ENCODE assay signal across 25 cellular contexts in the genomic region with DNA sequence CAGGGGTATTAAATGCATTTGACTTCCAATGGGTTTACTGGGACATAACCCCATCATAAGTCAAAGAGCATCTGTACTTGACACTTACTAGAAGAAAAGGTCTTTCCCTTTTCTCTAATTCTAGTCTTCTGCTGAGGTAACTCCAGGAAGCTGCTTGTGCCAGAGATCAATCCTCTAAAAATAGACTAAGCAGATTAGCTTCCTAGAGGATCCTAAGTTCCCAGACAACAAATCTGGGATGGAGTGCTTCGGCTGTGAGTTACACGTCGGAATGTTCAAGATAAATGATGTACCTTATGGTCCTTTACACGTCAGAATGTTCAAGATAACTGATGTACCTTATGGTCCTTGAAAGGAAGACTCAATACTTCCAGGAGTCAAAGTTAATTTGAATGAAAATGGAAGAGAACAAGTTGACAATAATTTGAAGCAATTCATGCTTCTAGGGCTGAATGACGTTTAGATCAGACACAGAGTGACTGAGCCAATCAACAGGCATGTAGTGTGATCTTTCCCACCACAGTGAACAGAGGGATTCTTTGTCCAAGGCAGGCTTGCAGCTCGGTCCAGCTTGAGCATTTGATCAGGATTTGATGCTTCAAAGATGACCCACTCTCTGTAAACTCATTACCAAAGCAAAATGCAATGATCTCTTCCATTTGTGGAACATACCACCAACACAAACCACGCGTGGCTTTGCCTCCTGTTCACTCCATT.
A peak's percentile ranks its signal among the peaks of the same experiment; 100 is the strongest.
DNase-seq lines count a peak whose midpoint lies in the region; ATAC-seq, FAIRE-seq and TF ChIP-seq lines count a peak whose summit lies in the region.
"Had no signal": no experiment of that assay in that cellular context is flagged by ENCODE, and none has a peak within 500 bp of the region (broad histone marks: within the 10 kb centered on the region; RNA-seq: fewer than 3 reads in every experiment).

No MANE protein-coding gene starts in this region.

- H3K27me3 ChIP-seq in GM12878 (replicated peaks in 1 of 2; ENCODE audit: control insufficient read depth in 2 of 2, insufficient read depth in 2 of 2, low read length in 1 of 2) (no peaks in the 10 kb centered on the region), heart left ventricle (no peaks in the 10 kb centered on the region)
- no peaks in the 10 kb centered on the region for H3K27me3 ChIP-seq in naive thymus-derived CD4-positive, alpha-beta T cell (ENCODE audit: control insufficient read depth in 2 of 2, insufficient read depth in 2 of 2, low read length in 2 of 2)
- H3K27me3 ChIP-seq: foreskin keratinocyte, ovary had no signal

- no peaks in the 10 kb centered on the region for H3K4me1 ChIP-seq in GM12878 (ENCODE audit: control insufficient read depth, insufficient read depth, low read length)
- H3K4me1 ChIP-seq in heart left ventricle: peaks cover 0 to 19% (median 9%) of the 10 kb centered on the region in 12 donors
- no peaks in the 10 kb centered on the region for H3K4me1 ChIP-seq in naive thymus-derived CD4-positive, alpha-beta T cell (ENCODE audit: control insufficient read depth in 2 of 2, insufficient read depth in 2 of 2, low read length in 2 of 2)
- H3K4me1 ChIP-seq: foreskin keratinocyte had no signal

- H3K9me3 Mint-ChIP-seq in naive thymus-derived CD4-positive, alpha-beta T cell: no peaks in the 10 kb centered on the region
- H3K9me3 Mint-ChIP-seq: activated T-cell treated with anti-CD3 and anti-CD28 coated beads, Interleukin-2, amount 50 U/mL, for 4 hours; central memory CD8-positive, alpha-beta T cell; naive B cell had no signal

- WGBS in GM12878 (ENCODE audit: insufficient coverage, insufficient replicate concordance, low lambda C conversion rate, missing lambda C conversion rate): 84% methylated on average over 8 of the region's 8 CpGs
- WGBS in heart left ventricle, 4 donors: 36 to 50% (median 40%) methylated on average over 8 of the region's 8 CpGs

- RAD21 ChIA-PET in GM12878 (lab: Charles Lee; ENCODE audit: unreplicated experiment): no interaction called here

- no peak overlapping the region for H2AFZ ChIP-seq in GM12878 (ENCODE audit: control insufficient read depth, low read depth, low read length)

- DNase-seq in D721Med (ENCODE audit: insufficient read length, low spot score) (no peak), GM12878 (ENCODE audit: low read depth, low spot score) (no peak), heart left ventricle (no peak), nucleus accumbens (lab: John Stamatoyannopoulos, UW) (peak in 38 of 56 donors; percentile 3 to 66 (median 39))
- no peak for DNase-seq in naive thymus-derived CD4-positive, alpha-beta T cell
- DNase-seq: activated naive CD4-positive, alpha-beta T cell treated with Interleukin-2 at 50 U/mL for 16 hours; activated T-cell treated with anti-CD3 and anti-CD28 coated beads, Interleukin-2, amount 50 U/mL, for 4 hours; DMS153; foreskin keratinocyte; islet precursor cell; mesenchymal stem cell; MM.1S; naive B cell; NCI-H1436 treated with DMSO at 0.1 percent for 48 hours; NCI-H526 treated with DMSO at 0.1 percent for 48 hours; ovary; SHP77 had no signal

- no peak for ATAC-seq in GM12878
- ATAC-seq in heart left ventricle: peak in 3 of 4 donors; percentile 27 to 53 (median 49)
- ATAC-seq in GM19023 (IDR thresholded peaks at IDR 0.05; ENCODE audit: unreplicated experiment): no peak
- ATAC-seq in naive thymus-derived CD4-positive, alpha-beta T cell: no peak
- ATAC-seq in HG03432 (IDR thresholded peaks at IDR 0.05; ENCODE audit: unreplicated experiment): no peak
- ATAC-seq in HG03135 (IDR thresholded peaks at IDR 0.05; ENCODE audit: unreplicated experiment): no peak
- ATAC-seq: activated T-cell treated with anti-CD3 and anti-CD28 coated beads, Interleukin-2, amount 50 U/mL, for 4 hours; foreskin keratinocyte; sciatic nerve had no signal

- TSS peak; percentile 40 for BruUV-seq in GM12878 (replicated peaks; lab: Mats Ljungman, UMichigan)

- FAIRE-seq in D721Med (lab: Jason Lieb, UNC) (peak; percentile 96), GM12878 (lab: Jason Lieb, UNC) (no peak)
- FAIRE-seq: H54, TTC549 had no signal

- in situ Hi-C loops in GM12878 (cut with MboI): no loop called here

- no peaks in the 10 kb centered on the region for H4K20me1 ChIP-seq in GM12878 (ENCODE audit: control insufficient read depth, insufficient read depth)

- no peak overlapping the region for H3K9ac ChIP-seq in GM12878 (ENCODE audit: control insufficient read depth, insufficient read depth, low read length)

- H3K79me2 ChIP-seq in GM12878 (ENCODE audit: control insufficient read depth, insufficient read depth, low read length): no peaks in the 10 kb centered on the region

- peak overlapping the region in 1 of 9 donors; percentile 6 for H3K27ac Mint-ChIP-seq in naive thymus-derived CD4-positive, alpha-beta T cell

- H3K36me3 ChIP-seq in GM12878 (ENCODE audit: control insufficient read depth in 2 of 2, insufficient read depth in 2 of 2, low read length in 1 of 2) (no peaks in the 10 kb centered on the region; a peak in 1 of 4 replicates), heart left ventricle (peaks cover 0 to 45% (median 21%) of the 10 kb centered on the region in 9 donors)
- peaks cover 0 to 20% (median 0%) of the 10 kb centered on the region in 3 experiments for H3K36me3 ChIP-seq in naive thymus-derived CD4-positive, alpha-beta T cell (ENCODE audit: control insufficient read depth in 2 of 3, insufficient read depth in 3 of 3, low read length in 3 of 3)
- H3K36me3 ChIP-seq: ovary had no signal

- POLR2A ChIA-PET in GM12878 (lab: Charles Lee): no interaction called here
- POLR2A ChIA-PET in naive thymus-derived CD4-positive, alpha-beta T cell (lab: Charles Lee): no interaction called here

- H3K4me1 Mint-ChIP-seq in naive thymus-derived CD4-positive, alpha-beta T cell: peaks cover 0 to 7% (median 0%) of the 10 kb centered on the region in 7 donors
- H3K4me1 Mint-ChIP-seq: central memory CD8-positive, alpha-beta T cell; naive B cell had no signal

- H3K27me3 Mint-ChIP-seq in naive thymus-derived CD4-positive, alpha-beta T cell: no peaks in the 10 kb centered on the region
- H3K27me3 Mint-ChIP-seq: central memory CD8-positive, alpha-beta T cell; naive B cell had no signal

- TF ChIP-seq POLR2A in GM12878 (IDR thresholded peaks at IDR 0.05; ENCODE audit: low read depth, low read length) (no peak), heart left ventricle (IDR thresholded peaks at IDR 0.05) (no peak)

- SMC1A ChIA-PET in GM12878 (lab: Charles Lee; ENCODE audit: uncharacterized antibody, unreplicated experiment): no interaction called here

- TF ChIP-seq EP300 in GM12878 (IDR thresholded peaks at IDR 0.05; ENCODE audit: borderline replicate concordance in 1 of 2, control insufficient read depth in 1 of 2, low read depth in 2 of 2, low read length in 2 of 2): no peak

- H3K4me3 Mint-ChIP-seq in naive thymus-derived CD4-positive, alpha-beta T cell: no peak overlapping the region
- H3K4me3 Mint-ChIP-seq: activated T-cell treated with anti-CD3 and anti-CD28 coated beads, Interleukin-2, amount 50 U/mL, for 4 hours; central memory CD8-positive, alpha-beta T cell; naive B cell had no signal

- no peaks in the 10 kb centered on the region for H3K9me3 ChIP-seq in GM12878 (replicated peaks; ENCODE audit: control insufficient read depth, insufficient read depth, low read length)
- H3K9me3 ChIP-seq in heart left ventricle: no peaks in the 10 kb centered on the region
- no peaks in the 10 kb centered on the region for H3K9me3 ChIP-seq in naive thymus-derived CD4-positive, alpha-beta T cell (ENCODE audit: control insufficient read depth in 2 of 3, low read length in 3 of 3)
- H3K9me3 ChIP-seq: ovary had no signal

- no peak overlapping the region for H3K4me2 ChIP-seq in GM12878 (ENCODE audit: control insufficient read depth, insufficient read depth)

- TF ChIP-seq RAD21 in GM12878 (IDR thresholded peaks at IDR 0.05; ENCODE audit: insufficient read depth, low read depth, low read length): no peak

- TF ChIP-seq CTCF in D721Med (IDR thresholded peaks at IDR 0.05; ENCODE audit: insufficient read depth, missing control alignments): no peak
- no peak for TF ChIP-seq CTCF in GM12878 (IDR thresholded peaks at IDR 0.05 in 2 of 3, conservative IDR thresholded peaks at IDR 0.05 in 1 of 3; ENCODE audit: control insufficient read depth in 2 of 3, extremely low read depth in 1 of 3, insufficient read depth in 1 of 3, low read depth in 3 of 3, low read length in 3 of 3)
- TF ChIP-seq CTCF in heart left ventricle (IDR thresholded peaks at IDR 0.05): no peak

- H3K4me3 ChIP-seq in GM12878 (no peak overlapping the region), heart left ventricle (no peak overlapping the region)
- H3K4me3 ChIP-seq in naive thymus-derived CD4-positive, alpha-beta T cell (ENCODE audit: low read length): no peak overlapping the region
- H3K4me3 ChIP-seq: ovary had no signal

- H3K27ac ChIP-seq in GM12878 (ENCODE audit: control insufficient read depth, insufficient read depth) (no peak overlapping the region), heart left ventricle (no peak overlapping the region)
- no peak overlapping the region for H3K27ac ChIP-seq in naive thymus-derived CD4-positive, alpha-beta T cell (ENCODE audit: low read depth, low read length)
- H3K27ac ChIP-seq: C4-2B, foreskin keratinocyte, ovary had no signal

- H3K36me3 Mint-ChIP-seq in naive thymus-derived CD4-positive, alpha-beta T cell: peaks cover 8 to 29% (median 15%) of the 10 kb centered on the region in 5 donors

- intact Hi-C loops in GM12878 (cut with micrococcal nuclease; ENCODE audit: unreplicated experiment) (no loop called here), heart left ventricle (cut with DNase I) (loop anchor here in 1 of 10 donors (10.0 kb wide), 1 partner anchor 690 kb away; no protein-coding TSS in a partner anchor)
- intact Hi-C loops in naive thymus-derived CD4-positive, alpha-beta T cell (cut with micrococcal nuclease): no loop called here

- CTCF ChIA-PET in GM12878 (lab: Yijun Ruan, JAX): no interaction called here
- CTCF ChIA-PET in naive thymus-derived CD4-positive, alpha-beta T cell (lab: Charles Lee): no interaction called here

TF ChIP-seq in GM12878, 131 proteins besides CTCF, POLR2A, EP300 and RAD21 (continues in another document):
- TF ChIP-seq ZNF384 (IDR thresholded peaks at IDR 0.05; ENCODE audit: borderline replicate concordance, low read depth, low read length) (no peak), CEBPB (IDR thresholded peaks at IDR 0.05; ENCODE audit: borderline replicate concordance in 1 of 2, low read depth in 2 of 2, low read length in 2 of 2) (no peak), SRF (IDR thresholded peaks at IDR 0.05; ENCODE audit: low read depth in 2 of 2, low read length in 2 of 2) (no peak), ASH2L (IDR thresholded peaks at IDR 0.05; ENCODE audit: borderline replicate concordance, low read depth) (no peak), MYC (IDR thresholded peaks at IDR 0.05; ENCODE audit: insufficient read depth, insufficient read length, insufficient replicate concordance, low read length, severe bottlenecking) (no peak), NFXL1 (IDR thresholded peaks at IDR 0.05; ENCODE audit: borderline replicate concordance) (no peak), TCF12 (IDR thresholded peaks at IDR 0.05; ENCODE audit: low read depth, low read length) (no peak), ATF7 (IDR thresholded peaks at IDR 0.05; ENCODE audit: low read depth) (no peak), STAT1 (conservative IDR thresholded peaks at IDR 0.05) (no peak), IKZF1 (conservative IDR thresholded peaks at IDR 0.05) (no peak), RFX5 (IDR thresholded peaks at IDR 0.05; ENCODE audit: low read depth, low read length) (no peak)

Comparison
In these comparisons a context has a peak if more than half of its experiments do, and no peak if none do; other contexts are left out.
1. DNase-seq: peak in nucleus accumbens (38 of 56); none in D721Med (single experiment), GM12878 (single experiment), heart left ventricle (0 of 5) and naive thymus-derived CD4-positive, alpha-beta T cell (0 of 9).
2. ATAC-seq: peak in heart left ventricle (3 of 4); none in GM12878 (single experiment), GM19023 (single experiment), naive thymus-derived CD4-positive, alpha-beta T cell (single experiment), HG03432 (single experiment) and HG03135 (single experiment).